ENCODE assay signal across 19 cellular contexts in genomic region chr5:112412370-112412769, GRCh38. TPM values are rescaled to one million over a fixed set of nuclear protein-coding genes. Genes with fewer than 3 reads are reported as not detected.
DNase-seq lines count a peak whose midpoint lies in the region; TF ChIP-seq lines count a peak whose summit lies in the region.
"Had no signal": no experiment of that assay in that cellular context is flagged by ENCODE, and none has a peak within 500 bp of the region (broad histone marks: within the 10 kb centered on the region; RNA-seq: fewer than 3 reads in every experiment).

No MANE protein-coding gene starts in this region.

- H2AK5ac ChIP-seq in mesendoderm (ENCODE audit: low read length): no peak overlapping the region

- H3K27me3 ChIP-seq in spleen (replicated peaks in 1 of 7) (peaks cover 0 to 25% (median 0%) of the 10 kb centered on the region in 7 donors), osteoblast (ENCODE audit: insufficient read depth, low read length) (no peaks in the 10 kb centered on the region), mesendoderm (ENCODE audit: insufficient read depth, low read length, poor library complexity) (no peaks in the 10 kb centered on the region)
- H3K27me3 ChIP-seq: ascending aorta, right lobe of liver, SJCRH30 had no signal

- intact Hi-C loops in spleen (cut with DNase I; ENCODE audit: low total_unique reads): no loop called here

- H2BK15ac ChIP-seq in mesendoderm (replicated peaks; ENCODE audit: low read depth): no peak overlapping the region

- no peak for TF ChIP-seq RAD21 in Ishikawa (IDR thresholded peaks at IDR 0.05; ENCODE audit: low read depth)

- peak; percentile 36 to 89 for DNase-seq in dermis microvascular lymphatic vessel endothelial cell (ENCODE audit: low read depth in 2 of 2)
- DNase-seq in kidney glomerular epithelial cell (lab: John Stamatoyannopoulos, UW): peak; percentile 22
- DNase-seq in spleen: no peak
- DNase-seq in cerebellar cortex (ENCODE audit: low spot score): no peak
- DNase-seq in osteoblast (ENCODE audit: insufficient read length, low spot score, missing footprints): no peak
- no peak for DNase-seq in anterior cingulate cortex (lab: John Stamatoyannopoulos, UW)
- DNase-seq in mesendoderm: no peak
- DNase-seq: activated CD4-positive, alpha-beta memory T cell treated with anti-CD3 and anti-CD28 coated beads, Interleukin-2, amount 10 ng/mL, durations not matched to agents 7 days and 5 days; activated naive CD4-positive, alpha-beta T cell treated with anti-CD3 and anti-CD28 coated beads, Interleukin-2, amount 10 ng/mL, durations not matched to agents 7 days and 5 days; COR-L47; effector memory CD4-positive, alpha-beta T cell; GOT3; kidney; NCI-H526 treated with DMSO at 0.1 percent for 48 hours; right lobe of liver; SJCRH30; T-helper 17 cell had no signal

- H3K56ac ChIP-seq in mesendoderm (ENCODE audit: low read length): no peak overlapping the region

- H3K18ac ChIP-seq in mesendoderm (ENCODE audit: low read length): no peak overlapping the region

- TF ChIP-seq CTCF in spleen (IDR thresholded peaks at IDR 0.05 in 8 of 11, conservative IDR thresholded peaks at IDR 0.05 in 3 of 11): no peak
- no peak for TF ChIP-seq CTCF in osteoblast (IDR thresholded peaks at IDR 0.05; ENCODE audit: extremely low read depth, low read depth, low read length)

- H3K4ac ChIP-seq in mesendoderm (ENCODE audit: low read depth, low read length): no peak overlapping the region

- H4K8ac ChIP-seq in mesendoderm (ENCODE audit: low read depth, low read length): no peak overlapping the region

- no peaks in the 10 kb centered on the region for H4K20me1 ChIP-seq in osteoblast (ENCODE audit: insufficient read depth, low read length)

- H3K79me1 ChIP-seq in mesendoderm (ENCODE audit: low read length): no peaks in the 10 kb centered on the region

- H2BK5ac ChIP-seq in mesendoderm (ENCODE audit: low read length): no peak overlapping the region

- no peak overlapping the region for H3K4me2 ChIP-seq in osteoblast (ENCODE audit: insufficient read depth, low read length)
- H3K4me2 ChIP-seq in mesendoderm (ENCODE audit: low read length): no peak overlapping the region

- peak; percentile 58; the same call in 1 of the 2 replicates for TF ChIP-seq EP300 in Ishikawa (IDR thresholded peaks at IDR 0.05; ENCODE audit: borderline replicate concordance)

- H3K4me1 ChIP-seq in spleen: peaks cover 0 to 30% (median 6%) of the 10 kb centered on the region in 6 donors
- H3K4me1 ChIP-seq in osteoblast (ENCODE audit: insufficient read depth, low read length): no peaks in the 10 kb centered on the region
- H3K4me1 ChIP-seq in mesendoderm (ENCODE audit: control insufficient read depth, low read depth, low read length): peaks cover 7% of the 10 kb centered on the region
- H3K4me1 ChIP-seq: ascending aorta, right lobe of liver had no signal

- no peak overlapping the region for H2BK120ac ChIP-seq in mesendoderm (ENCODE audit: low read depth, low read length)

- H3K9ac ChIP-seq in mesendoderm (ENCODE audit: low read length): no peak overlapping the region

- H3K79me2 ChIP-seq in osteoblast (ENCODE audit: insufficient read depth, low read length): no peaks in the 10 kb centered on the region
- H3K79me2 ChIP-seq in mesendoderm (ENCODE audit: control insufficient read depth, insufficient read depth, low read length): no peaks in the 10 kb centered on the region

- H3K36me3 ChIP-seq in spleen (no peaks in the 10 kb centered on the region), osteoblast (ENCODE audit: insufficient read depth, low read length) (no peaks in the 10 kb centered on the region), mesendoderm (ENCODE audit: control insufficient read depth, insufficient read depth, low read length) (no peaks in the 10 kb centered on the region)
- H3K36me3 ChIP-seq: ascending aorta, right lobe of liver, SJCRH30 had no signal

- H3K4me3 ChIP-seq in spleen (no peak overlapping the region), osteoblast (ENCODE audit: insufficient read depth, low read length) (no peak overlapping the region), mesendoderm (ENCODE audit: low read length) (no peak overlapping the region)
- H3K4me3 ChIP-seq: ascending aorta, right lobe of liver, SJCRH30 had no signal

- H3K9me3 ChIP-seq in spleen: no peaks in the 10 kb centered on the region
- H3K9me3 ChIP-seq in osteoblast (ENCODE audit: low read depth, low read length): no peaks in the 10 kb centered on the region
- H3K9me3 ChIP-seq: ascending aorta, right lobe of liver, SJCRH30 had no signal

- H3K27ac ChIP-seq in spleen: peak overlapping the region in 5 of 8 donors; percentile 1 to 47 (median 9)
- no peak overlapping the region for H3K27ac ChIP-seq in osteoblast (ENCODE audit: low read depth, low read length)
- no peak overlapping the region for H3K27ac ChIP-seq in mesendoderm (ENCODE audit: low read depth, low read length)
- H3K27ac ChIP-seq: ascending aorta, right lobe of liver, SJCRH30 had no signal

- H3K23ac ChIP-seq in mesendoderm (ENCODE audit: low read length): no peak overlapping the region

- no peak overlapping the region for H4K5ac ChIP-seq in mesendoderm (ENCODE audit: low read length)

- H2AFZ ChIP-seq in osteoblast (ENCODE audit: low read length): no peak overlapping the region

- WGBS in spleen, 5 donors: 41 to 54% (median 44%) methylated on average over 3 of the region's 3 CpGs
- no CpG with 5 or more reads among the region's 3 CpGs for whole genome bisulfite sequencing in mesendoderm (ENCODE audit: extremely low coverage, insufficient coverage, low lambda C conversion rate)

- TF ChIP-seq POLR2A in spleen (IDR thresholded peaks at IDR 0.05): no peak

TF ChIP-seq in Ishikawa, 13 proteins besides CTCF, POLR2A, EP300 and RAD21:
- TF ChIP-seq YY1 (IDR thresholded peaks at IDR 0.05; ENCODE audit: low read depth) (no peak), EGR1 (IDR thresholded peaks at IDR 0.05) (no peak), USF1 (IDR thresholded peaks at IDR 0.05) (no peak), ZBTB7A (IDR thresholded peaks at IDR 0.05; ENCODE audit: low read depth) (no peak), CEBPB (IDR thresholded peaks at IDR 0.05) (no peak), TCF12 (IDR thresholded peaks at IDR 0.05; ENCODE audit: low read depth) (no peak), NFIC (IDR thresholded peaks at IDR 0.05) (no peak), TEAD4 (IDR thresholded peaks at IDR 0.05) (peak; percentile 76), FOXM1 (IDR thresholded peaks at IDR 0.05; ENCODE audit: borderline replicate concordance, low read depth) (0 out of 2 replicates have a peak, but pooled peaks have one; percentile 31)
- TF ChIP-seq, protein P1, sequence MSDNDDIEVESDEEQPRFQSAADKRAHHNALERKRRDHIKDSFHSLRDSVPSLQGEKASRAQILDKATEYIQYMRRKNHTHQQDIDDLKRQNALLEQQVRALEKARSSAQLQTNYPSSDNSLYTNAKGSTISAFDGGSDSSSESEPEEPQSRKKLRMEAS (IDR thresholded peaks at IDR 0.05): no peak
- TF ChIP-seq, protein P2, sequence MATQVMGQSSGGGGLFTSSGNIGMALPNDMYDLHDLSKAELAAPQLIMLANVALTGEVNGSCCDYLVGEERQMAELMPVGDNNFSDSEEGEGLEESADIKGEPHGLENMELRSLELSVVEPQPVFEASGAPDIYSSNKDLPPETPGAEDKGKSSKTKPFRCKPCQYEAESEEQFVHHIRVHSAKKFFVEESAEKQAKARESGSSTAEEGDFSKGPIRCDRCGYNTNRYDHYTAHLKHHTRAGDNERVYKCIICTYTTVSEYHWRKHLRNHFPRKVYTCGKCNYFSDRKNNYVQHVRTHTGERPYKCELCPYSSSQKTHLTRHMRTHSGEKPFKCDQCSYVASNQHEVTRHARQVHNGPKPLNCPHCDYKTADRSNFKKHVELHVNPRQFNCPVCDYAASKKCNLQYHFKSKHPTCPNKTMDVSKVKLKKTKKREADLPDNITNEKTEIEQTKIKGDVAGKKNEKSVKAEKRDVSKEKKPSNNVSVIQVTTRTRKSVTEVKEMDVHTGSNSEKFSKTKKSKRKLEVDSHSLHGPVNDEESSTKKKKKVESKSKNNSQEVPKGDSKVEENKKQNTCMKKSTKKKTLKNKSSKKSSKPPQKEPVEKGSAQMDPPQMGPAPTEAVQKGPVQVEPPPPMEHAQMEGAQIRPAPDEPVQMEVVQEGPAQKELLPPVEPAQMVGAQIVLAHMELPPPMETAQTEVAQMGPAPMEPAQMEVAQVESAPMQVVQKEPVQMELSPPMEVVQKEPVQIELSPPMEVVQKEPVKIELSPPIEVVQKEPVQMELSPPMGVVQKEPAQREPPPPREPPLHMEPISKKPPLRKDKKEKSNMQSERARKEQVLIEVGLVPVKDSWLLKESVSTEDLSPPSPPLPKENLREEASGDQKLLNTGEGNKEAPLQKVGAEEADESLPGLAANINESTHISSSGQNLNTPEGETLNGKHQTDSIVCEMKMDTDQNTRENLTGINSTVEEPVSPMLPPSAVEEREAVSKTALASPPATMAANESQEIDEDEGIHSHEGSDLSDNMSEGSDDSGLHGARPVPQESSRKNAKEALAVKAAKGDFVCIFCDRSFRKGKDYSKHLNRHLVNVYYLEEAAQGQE (IDR thresholded peaks at IDR 0.05; ENCODE audit: low read depth): no peak

RNA-seq across cellular contexts. Expression of gene EPB41L4A, which starts 6.7 kb away (rescaled TPM):
- total RNA-seq in dermis microvascular lymphatic vessel endothelial cell (17.8 and 27.6 TPM in 2 replicates), spleen (10 to 100 TPM; 11.1 to 28.1 (median 15.6) TPM), osteoblast (0.59 and 0.72 TPM in 2 replicates)
- polyA plus RNA-seq in spleen: 1 to 10 TPM; 1.4 to 4.2 (median 2.0) TPM
- polyA plus RNA-seq in mesendoderm (2013, experiment 1 of 2): 3.9 TPM
- 3.9 TPM for polyA plus RNA-seq in mesendoderm (2013, experiment 2 of 2)

Comparison
In these comparisons a context has a peak if more than half of its experiments do, and no peak if none do; other contexts are left out.
1. DNase-seq: peak in dermis microvascular lymphatic vessel endothelial cell (2 of 2) and kidney glomerular epithelial cell (single experiment); none in spleen (single experiment), cerebellar cortex (single experiment), osteoblast (single experiment), anterior cingulate cortex (0 of 58) and mesendoderm (single experiment).
2. H3K27ac ChIP-seq: peak in spleen (5 of 8); none in osteoblast (single experiment) and mesendoderm (single experiment).